7 cellular contexts compared by ENCODE assay signal in genomic region chr11:62664405-62665074, GRCh38. TPM values are rescaled to one million over a fixed set of nuclear protein-coding genes. Genes with fewer than 3 reads are reported as not detected.
DNase-seq lines count a peak whose midpoint lies in the region; ATAC-seq, FAIRE-seq and TF ChIP-seq lines count a peak whose summit lies in the region.

No MANE protein-coding gene starts in this region.

- peak; percentile 59 for DNase-seq in GM12891 (ENCODE audit: insufficient read length, low spot score)
- peak; percentile 88 for DNase-seq in H7
- peak; percentile 70 for DNase-seq in M059J (ENCODE audit: low read depth)
- peak in 28 of 34 experiments; percentile 33 to 71 (median 54) for DNase-seq in T-cell
- peak; percentile 69 for DNase-seq in choroid plexus epithelial cell (ENCODE audit: low read depth)
- no peak for DNase-seq in right lobe of liver
- DNase-seq in stimulated activated naive CD4-positive, alpha-beta T cell treated with Interleukin-2 at 50 U/mL for 16 hours (lab: John Stamatoyannopoulos, UW): peak; percentile 57

- peak overlapping the region; percentile 66 to 81 (median 72) for H3K27ac ChIP-seq in right lobe of liver

- ATAC-seq in T-cell (replicated peaks in 1 of 4) (peak; percentile 58 to 68 (median 66)), right lobe of liver (peak; percentile 35 to 51 (median 38))

- 7% methylated on average over 16 of the region's 36 CpGs for WGBS in right lobe of liver (ENCODE audit: insufficient coverage, low coverage, low lambda C conversion rate, missing lambda C conversion rate)

- no peaks in the 10 kb centered on the region for H3K9me3 ChIP-seq in right lobe of liver

- H3K36me3 Mint-ChIP-seq in T-cell: peaks cover 16% of the 10 kb centered on the region

- TF ChIP-seq POLR2A in GM12891 (IDR thresholded peaks at IDR 0.05; ENCODE audit: low read depth, low read length): no peak
- no peak for TF ChIP-seq POLR2A in right lobe of liver (IDR thresholded peaks at IDR 0.05)

- POLR2A ChIA-PET in T-cell (lab: Charles Lee): interaction anchor here (0.5 to 3.7 kb wide), 39 partner anchors 9 to 1653 kb away, joined by 3 to 34 read pairs (median 6); partner anchors contain the start of genes HNRNPUL2 (in 2 of the 2), INTS5 (in 2 of the 2), MTA2 (in 2 of the 2) and TUT1 (in 2 of the 2)

- peak overlapping the region; percentile 79 for H3K4me3 ChIP-seq in H7 (ENCODE audit: insufficient read depth, low read depth, low read length)
- peak overlapping the region; percentile 83 for H3K4me3 ChIP-seq in choroid plexus epithelial cell (ENCODE audit: low read depth, low read length)
- peak overlapping the region; percentile 70 to 89 (median 75) for H3K4me3 ChIP-seq in right lobe of liver

- TF ChIP-seq CTCF in choroid plexus epithelial cell (conservative IDR thresholded peaks at IDR 0.05; ENCODE audit: low read depth, low read length) (no peak), right lobe of liver (IDR thresholded peaks at IDR 0.05) (no peak)

- peak overlapping the region; percentile 93 to 95 (median 95) for H3K4me3 Mint-ChIP-seq in T-cell

- intact Hi-C loops in right lobe of liver (cut with DNase I): no loop called here

- H3K27me3 ChIP-seq in H7 (ENCODE audit: control insufficient read depth, insufficient read depth, low read length): no peaks in the 10 kb centered on the region
- H3K27me3 ChIP-seq in right lobe of liver: no peaks in the 10 kb centered on the region

- peak overlapping the region; percentile 93 to 94 for H3K27ac Mint-ChIP-seq in T-cell

- H3K4me1 Mint-ChIP-seq in T-cell: peaks cover 31 to 40% (median 35%) of the 10 kb centered on the region in 3 donors

- FAIRE-seq in GM12891 (lab: Jason Lieb, UNC): no peak

- H3K4me1 ChIP-seq in right lobe of liver: peaks cover 0 to 35% (median 10%) of the 10 kb centered on the region in 4 donors

- no peaks in the 10 kb centered on the region for H3K9me3 Mint-ChIP-seq in T-cell

- no peaks in the 10 kb centered on the region for H3K27me3 Mint-ChIP-seq in T-cell

- H3K36me3 ChIP-seq in H7 (replicated peaks; ENCODE audit: control insufficient read depth, insufficient read depth, low read length) (peaks cover 20% of the 10 kb centered on the region), right lobe of liver (peaks cover 0 to 15% (median 2%) of the 10 kb centered on the region in 4 donors)

- CTCF ChIA-PET in T-cell (lab: Charles Lee): interaction anchor here (0.6 to 1.9 kb wide), 22 partner anchors 10 to 240 kb away, joined by 3 to 26 read pairs (median 6); partner anchors contain the start of genes TUT1 (in 2 of the 2), B3GAT3 (in 1 of the 2), EEF1G (in 1 of the 2) and EML3 (in 1 of the 2)

TF ChIP-seq in GM12891, 5 proteins besides CTCF, POLR2A, EP300 and RAD21:
- TF ChIP-seq TAF1 (IDR thresholded peaks at IDR 0.05; ENCODE audit: low read depth, low read length) (no peak), POU2F2 (IDR thresholded peaks at IDR 0.05; ENCODE audit: low read depth, low read length) (no peak), PAX5 (IDR thresholded peaks at IDR 0.05; ENCODE audit: insufficient read depth, low read length, severe bottlenecking) (no peak), SPI1 (IDR thresholded peaks at IDR 0.05; ENCODE audit: low read depth, low read length) (no peak), POLR2AphosphoS5 (IDR thresholded peaks at IDR 0.05; ENCODE audit: low read depth, low read length) (no peak)

RNA-seq across cellular contexts. Expression of gene C11orf98, which starts 0.5 kb away (rescaled TPM):
- 121 TPM for polyA plus RNA-seq in GM12891 (2012; ENCODE audit: low read depth, missing spikeins)
- total RNA-seq in H7 (2014; rRNA removed; shearing (Covaris generic)): 107 and 136 TPM in 2 replicates
- total RNA-seq in M059J (2014; rRNA removed; shearing (Covaris generic)): 83.6 and 86.6 TPM in 2 replicates
- total RNA-seq in T-cell (10 to 100 TPM; 28.3 to 62.6 (median 54.8) TPM), right lobe of liver (10 to 100 TPM; 18.6 to 52.0 (median 25.6) TPM)

RNA-seq across cellular contexts. Expression of gene CSKMT, which starts 0.6 kb away (rescaled TPM):
- 26.6 TPM for polyA plus RNA-seq in GM12891 (2012; ENCODE audit: low read depth, missing spikeins)
- 24.7 and 38.1 TPM in 2 replicates for total RNA-seq in H7 (2014; rRNA removed; shearing (Covaris generic))
- 2.0 and 8.7 TPM in 2 replicates for total RNA-seq in M059J (2014; rRNA removed; shearing (Covaris generic))
- total RNA-seq in T-cell (10 to 100 TPM; 14.8 to 35.6 (median 27.4) TPM), right lobe of liver (1 to 10 TPM in 5 of 6 experiments, under 1 TPM in 1; 0.74 to 4.1 (median 2.6) TPM)

RNA-seq across cellular contexts. Expression of gene UQCC3, which starts 6.9 kb away (rescaled TPM):
- polyA plus RNA-seq in GM12891 (2012; ENCODE audit: low read depth, missing spikeins): 8.1 TPM
- 19.0 and 22.4 TPM in 2 replicates for total RNA-seq in H7 (2014; rRNA removed; shearing (Covaris generic))
- total RNA-seq in M059J (2014; rRNA removed; shearing (Covaris generic)): 9.4 and 12.6 TPM in 2 replicates
- total RNA-seq in T-cell: 1 to 10 TPM; 2.7 to 9.3 (median 8.1) TPM
- 1 to 10 TPM; 4.0 to 6.3 (median 5.3) TPM for total RNA-seq in right lobe of liver

RNA-seq across cellular contexts. Expression of gene LBHD1, which starts 7.5 kb away (rescaled TPM):
- 8.5 TPM for polyA plus RNA-seq in GM12891 (2012; ENCODE audit: low read depth, missing spikeins)
- 2.7 and 4.5 TPM in 2 replicates for total RNA-seq in H7 (2014; rRNA removed; shearing (Covaris generic))
- 3.8 and 6.1 TPM in 2 replicates for total RNA-seq in M059J (2014; rRNA removed; shearing (Covaris generic))
- total RNA-seq in T-cell (10 to 100 TPM; 15.5 to 24.7 (median 20.7) TPM), right lobe of liver (1 to 10 TPM; 2.7 to 6.5 (median 3.7) TPM)

RNA-seq across cellular contexts. Expression of gene INTS5, which starts 11.4 kb away (rescaled TPM):
- polyA plus RNA-seq in GM12891 (2012; ENCODE audit: low read depth, missing spikeins): 11.7 TPM
- 19.5 and 26.1 TPM in 2 replicates for total RNA-seq in H7 (2014; rRNA removed; shearing (Covaris generic))
- total RNA-seq in M059J (2014; rRNA removed; shearing (Covaris generic)): 17.1 and 22.1 TPM in 2 replicates
- total RNA-seq in T-cell (10 to 100 TPM; 14.4 to 39.0 (median 34.8) TPM), right lobe of liver (10 to 100 TPM; 12.1 to 20.3 (median 13.0) TPM)

Comparison
In these comparisons a context has a peak if more than half of its experiments do, and no peak if none do; other contexts are left out.
1. DNase-seq: peak in GM12891 (single experiment), H7 (single experiment), M059J (single experiment), T-cell (28 of 34), choroid plexus epithelial cell (single experiment) and stimulated activated naive CD4-positive, alpha-beta T cell treated with Interleukin-2 at 50 U/mL for 16 hours (single experiment); none in right lobe of liver (0 of 3).
2. Peak in every context shown above with its lines, with median percentiles within 50 percentile points of each other: H3K4me3 ChIP-seq.